ENCODE assay signal across 26 cellular contexts in the genomic region with DNA sequence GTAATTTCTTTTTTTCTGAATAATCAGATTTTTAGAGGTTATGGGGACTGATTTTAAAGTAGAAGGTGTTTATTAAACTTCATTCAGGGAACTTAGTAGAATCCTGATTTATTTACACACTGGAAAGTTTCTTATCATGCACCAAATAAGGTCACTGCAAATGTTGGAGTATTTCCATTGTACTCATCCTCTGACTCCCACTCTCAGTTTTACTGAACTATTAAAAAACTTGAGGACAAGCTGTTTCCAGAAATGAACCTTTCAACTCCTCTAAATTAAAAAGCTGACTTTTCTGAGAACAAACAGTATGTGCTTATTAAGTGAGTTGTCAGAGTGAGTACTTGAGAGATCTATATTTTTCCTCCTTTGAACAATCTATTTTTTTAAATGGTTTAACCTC.
"Had no signal": no experiment of that assay in that cellular context is flagged by ENCODE, and none has a peak within 500 bp of the region (broad histone marks: within the 10 kb centered on the region; RNA-seq: fewer than 3 reads in every experiment).

No MANE protein-coding gene starts in this region.

- H3K4me3 Mint-ChIP-seq: activated CD4-positive, alpha-beta memory T cell treated with anti-CD3 and anti-CD28 coated beads, Interleukin-2, amount 10 ng/mL, durations not matched to agents 7 days and 5 days; activated CD4-positive, alpha-beta T cell treated with anti-CD3 and anti-CD28 coated beads, Interleukin-2, amount 10 ng/mL, durations not matched to agents 24 days and 14 days; activated naive CD4-positive, alpha-beta T cell treated with anti-CD3 and anti-CD28 coated beads for 36 hours; activated naive CD8-positive, alpha-beta T cell treated with anti-CD3 and anti-CD28 coated beads, Interleukin-2, amount 10 ng/mL, durations not matched to agents 7 days and 5 days; activated T-cell treated with anti-CD3 and anti-CD28 coated beads, Interleukin-2, amount 50 U/mL, for 72 hours; endodermal cell; mesothelial cell of epicardium; naive thymus-derived CD8-positive, alpha-beta T cell; stimulated activated memory B cell treated with anti-CD40 and anti-IgM and Interleukin-4, amounts not matched to agents 10 μg/mL and 1 μg/mL and 100 μg/mL, for 72 hours had no signal

- H3K27me3 ChIP-seq: foreskin keratinocyte, left lung, ovary, right atrium auricular region, stomach, suprapubic skin, transverse colon had no signal

- H3K27ac Mint-ChIP-seq: activated CD4-positive, alpha-beta memory T cell treated with anti-CD3 and anti-CD28 coated beads, Interleukin-2, amount 10 ng/mL, durations not matched to agents 7 days and 5 days; activated CD4-positive, alpha-beta T cell treated with anti-CD3 and anti-CD28 coated beads, Interleukin-2, amount 10 ng/mL, durations not matched to agents 24 days and 14 days; activated naive CD4-positive, alpha-beta T cell treated with anti-CD3 and anti-CD28 coated beads for 36 hours; activated naive CD8-positive, alpha-beta T cell treated with anti-CD3 and anti-CD28 coated beads, Interleukin-2, amount 10 ng/mL, durations not matched to agents 7 days and 5 days; activated T-cell treated with anti-CD3 and anti-CD28 coated beads, Interleukin-2, amount 50 U/mL, for 72 hours; endodermal cell; mesothelial cell of epicardium; naive thymus-derived CD8-positive, alpha-beta T cell; stimulated activated memory B cell treated with anti-CD40 and anti-IgM and Interleukin-4, amounts not matched to agents 10 μg/mL and 1 μg/mL and 100 μg/mL, for 72 hours had no signal

- H3K4me3 ChIP-seq: left lung, ovary, prostate gland, right atrium auricular region, stomach, suprapubic skin, transverse colon had no signal

- H3K9me3 ChIP-seq: ovary, prostate gland, suprapubic skin, transverse colon had no signal

- DNase-seq: activated CD4-positive, alpha-beta memory T cell treated with anti-CD3 and anti-CD28 coated beads, Interleukin-2, amount 10 ng/mL, durations not matched to agents 7 days and 5 days; activated CD4-positive, alpha-beta T cell treated with anti-CD3 and anti-CD28 coated beads, Interleukin-2, amount 10 ng/mL, durations not matched to agents 24 days and 14 days; activated effector memory CD4-positive, alpha-beta T cell treated with Interleukin-2 at 50 U/mL for 16 hours; activated naive CD4-positive, alpha-beta T cell treated with anti-CD3 and anti-CD28 coated beads for 36 hours; activated naive CD8-positive, alpha-beta T cell treated with anti-CD3 and anti-CD28 coated beads, Interleukin-2, amount 10 ng/mL, durations not matched to agents 7 days and 5 days; activated T-cell treated with anti-CD3 and anti-CD28 coated beads, Interleukin-2, amount 50 U/mL, for 72 hours; amygdala; cortex of kidney; endodermal cell; foreskin keratinocyte; kidney; left lung; mammary epithelial cell; naive thymus-derived CD8-positive, alpha-beta T cell; ovary; small intestine; stimulated activated CD4-positive, alpha-beta T cell treated with anti-CD3 and anti-CD28 coated beads, Interleukin-2, amount 100 ng/mL, for 24 hours; stomach; transverse colon had no signal

- H3K36me3 Mint-ChIP-seq: activated naive CD8-positive, alpha-beta T cell treated with anti-CD3 and anti-CD28 coated beads, Interleukin-2, amount 10 ng/mL, durations not matched to agents 7 days and 5 days; naive thymus-derived CD8-positive, alpha-beta T cell; stimulated activated memory B cell treated with anti-CD40 and anti-IgM and Interleukin-4, amounts not matched to agents 10 μg/mL and 1 μg/mL and 100 μg/mL, for 72 hours had no signal

- H3K4me1 Mint-ChIP-seq: activated CD4-positive, alpha-beta memory T cell treated with anti-CD3 and anti-CD28 coated beads, Interleukin-2, amount 10 ng/mL, durations not matched to agents 7 days and 5 days; activated CD4-positive, alpha-beta T cell treated with anti-CD3 and anti-CD28 coated beads, Interleukin-2, amount 10 ng/mL, durations not matched to agents 24 days and 14 days; activated naive CD8-positive, alpha-beta T cell treated with anti-CD3 and anti-CD28 coated beads, Interleukin-2, amount 10 ng/mL, durations not matched to agents 7 days and 5 days; naive thymus-derived CD8-positive, alpha-beta T cell; stimulated activated memory B cell treated with anti-CD40 and anti-IgM and Interleukin-4, amounts not matched to agents 10 μg/mL and 1 μg/mL and 100 μg/mL, for 72 hours had no signal

- ATAC-seq: activated CD4-positive, CD25-positive, alpha-beta regulatory T cell treated with anti-CD3 and anti-CD28 coated beads, Interleukin-2, amount 50 U/mL, for 24 hours; activated T-cell treated with anti-CD3 and anti-CD28 coated beads, Interleukin-2, amount 50 U/mL, for 72 hours; foreskin keratinocyte; left lung; naive thymus-derived CD8-positive, alpha-beta T cell; stimulated activated memory B cell treated with anti-CD40 and anti-IgM and Interleukin-4, amounts not matched to agents 10 μg/mL and 1 μg/mL and 100 μg/mL, for 72 hours had no signal

- H3K27me3 Mint-ChIP-seq: activated CD4-positive, alpha-beta memory T cell treated with anti-CD3 and anti-CD28 coated beads, Interleukin-2, amount 10 ng/mL, durations not matched to agents 7 days and 5 days; activated CD4-positive, alpha-beta T cell treated with anti-CD3 and anti-CD28 coated beads, Interleukin-2, amount 10 ng/mL, durations not matched to agents 24 days and 14 days; activated naive CD8-positive, alpha-beta T cell treated with anti-CD3 and anti-CD28 coated beads, Interleukin-2, amount 10 ng/mL, durations not matched to agents 7 days and 5 days; naive thymus-derived CD8-positive, alpha-beta T cell; stimulated activated memory B cell treated with anti-CD40 and anti-IgM and Interleukin-4, amounts not matched to agents 10 μg/mL and 1 μg/mL and 100 μg/mL, for 72 hours had no signal

- H3K36me3 ChIP-seq: left lung, ovary, prostate gland, right atrium auricular region, stomach, suprapubic skin, transverse colon had no signal

- H3K4me1 ChIP-seq: foreskin keratinocyte, left lung, prostate gland, right atrium auricular region, suprapubic skin, transverse colon had no signal

- H3K9me3 Mint-ChIP-seq: activated CD4-positive, alpha-beta T cell treated with anti-CD3 and anti-CD28 coated beads, Interleukin-2, amount 10 ng/mL, durations not matched to agents 24 days and 14 days; endodermal cell had no signal

- H3K27ac ChIP-seq: epithelial cell of prostate, foreskin keratinocyte, left lung, ovary, right atrium auricular region, suprapubic skin had no signal
